14 cellular contexts compared by ENCODE assay signal in the genomic region with DNA sequence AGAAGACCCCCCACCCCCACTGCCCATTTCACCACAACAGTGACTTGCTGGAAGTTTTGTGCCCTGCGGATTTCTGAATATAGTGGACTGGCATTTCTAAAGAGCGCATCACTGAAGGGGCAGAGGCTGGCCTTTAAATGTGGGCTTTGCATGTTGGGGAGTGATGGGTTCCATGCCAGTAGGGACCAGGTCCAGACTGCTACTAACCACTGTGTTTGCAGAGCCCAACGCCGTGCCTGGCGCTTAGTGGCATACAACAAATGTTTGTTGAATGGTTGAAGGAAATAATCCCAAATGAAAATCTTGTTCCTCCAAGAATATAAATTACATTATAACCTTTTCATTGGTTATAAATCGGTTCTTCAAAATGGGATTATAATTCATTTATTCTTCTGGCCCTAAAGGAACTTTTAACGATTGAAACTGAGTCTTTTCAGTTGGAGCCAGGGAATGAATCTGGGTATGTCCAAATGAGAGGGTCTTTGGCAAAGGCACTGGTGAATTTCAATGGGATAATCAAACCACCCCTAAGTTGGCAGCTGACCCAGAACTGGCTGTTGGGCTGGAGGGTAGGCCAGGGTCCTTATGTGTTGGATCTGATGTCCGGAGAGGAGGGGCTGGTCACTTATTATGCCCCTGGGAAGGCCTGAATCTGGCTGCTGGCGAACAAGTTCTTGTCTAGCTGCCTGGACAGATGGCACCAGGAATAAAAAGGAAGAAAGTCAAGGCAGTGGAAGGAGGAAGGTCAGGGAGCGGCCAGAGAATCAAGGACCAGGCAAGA. TPM values are rescaled to one million over a fixed set of nuclear protein-coding genes. Genes with fewer than 3 reads are reported as not detected.
A peak's percentile ranks its signal among the peaks of the same experiment; 100 is the strongest.
DNase-seq lines count a peak whose midpoint lies in the region; ATAC-seq and TF ChIP-seq lines count a peak whose summit lies in the region.
"Had no signal": no experiment of that assay in that cellular context is flagged by ENCODE, and none has a peak within 500 bp of the region (broad histone marks: within the 10 kb centered on the region; RNA-seq: fewer than 3 reads in every experiment).

No MANE protein-coding gene starts in this region.

- no peak for ATAC-seq in Panc1
- no peak for ATAC-seq in HG02870 (IDR thresholded peaks at IDR 0.05; ENCODE audit: unreplicated experiment)
- ATAC-seq in GM18498 (IDR thresholded peaks at IDR 0.05; ENCODE audit: unreplicated experiment) = no peak
- ATAC-seq: GM12878 had no signal

- H3K9me3 ChIP-seq in Panc1 (ENCODE audit: control insufficient read depth, insufficient read depth, low read depth, low read length) (no peaks in the 10 kb centered on the region; the same call in 1 of the 2 replicates), neutrophil (no peaks in the 10 kb centered on the region)
- H3K9me3 ChIP-seq: BE2C had no signal

- H3K27me3 ChIP-seq in Panc1 (ENCODE audit: control insufficient read depth, insufficient read depth, low read length) (no peaks in the 10 kb centered on the region), layer of hippocampus (ENCODE audit: control insufficient read depth, insufficient read depth, low read length) (no peaks in the 10 kb centered on the region), neutrophil (no peaks in the 10 kb centered on the region)
- H3K27me3 ChIP-seq: BE2C had no signal

- no peaks in the 10 kb centered on the region for H3K36me3 ChIP-seq in Panc1 (ENCODE audit: control insufficient read depth, insufficient read depth, low read length)
- peaks cover 50% of the 10 kb centered on the region for H3K36me3 ChIP-seq in neutrophil
- H3K36me3 ChIP-seq: BE2C had no signal

- TSS peak; percentile 88 for BruUV-seq in Panc1 (replicated peaks; lab: Mats Ljungman, UMichigan)

- H3K4me3 ChIP-seq in Panc1 (ENCODE audit: low read depth in 2 of 2, low read length in 2 of 2) (no peak overlapping the region), neutrophil (ENCODE audit: low read depth in 1 of 2, low read length in 1 of 2) (peak overlapping the region; percentile 42 to 49)
- H3K4me3 ChIP-seq: GM12878 had no signal

- POLR2A ChIA-PET in Panc1 (lab: Charles Lee) = no interaction called here

- intact Hi-C loops in Panc1 (cut with micrococcal nuclease; ENCODE audit: unreplicated experiment) = no loop called here

- no peak for TF ChIP-seq CTCF in Panc1 (IDR thresholded peaks at IDR 0.05)
- no peak for TF ChIP-seq CTCF in neutrophil (IDR thresholded peaks at IDR 0.05)

- H3K27ac ChIP-seq in Panc1 (ENCODE audit: low read length) (no peak overlapping the region), layer of hippocampus (ENCODE audit: low read depth, low read length) (peak overlapping the region; percentile 67), neutrophil (peak overlapping the region; percentile 95), temporal lobe (ENCODE audit: low read depth, low read length) (peak overlapping the region; percentile 62)

- H3K4me1 ChIP-seq in Panc1 (ENCODE audit: control insufficient read depth, insufficient read depth, low read length) (no peaks in the 10 kb centered on the region), neutrophil (ENCODE audit: control insufficient read depth in 1 of 2, insufficient read depth in 1 of 2, low read depth in 1 of 2, low read length in 1 of 2) (peaks cover 67 to 69% of the 10 kb centered on the region in 2 experiments)
- H3K4me1 ChIP-seq: BE2C had no signal

- in situ Hi-C loops in Panc1 (cut with HindIII; ENCODE audit: low pct_unique_long_range_greater_than_20kb, low sequenced_read_pairs) = no loop called here

- DNase-seq in Panc1 (ENCODE audit: low read depth, low spot score) = no peak
- DNase-seq in COLO829 (ENCODE audit: low spot score) = no peak
- DNase-seq: BE2C; Calu3; CD4-positive, alpha-beta memory T cell; NCI-H1694 treated with DMSO at 0.1 percent for 48 hours; OCI-M1; SHP77 had no signal

- CTCF ChIA-PET in Panc1 (lab: Charles Lee) = no interaction called here

RNA-seq across cellular contexts. Expression of a gene that starts 13.8 kb away (rescaled TPM):
- total RNA-seq in Panc1 (2021; ENCODE audit: unreplicated experiment) = 212 TPM
- polyA plus RNA-seq in Panc1 (2012; ENCODE audit: insufficient read length) = 188 TPM
- total RNA-seq in temporal lobe = 61.5 TPM

RNA-seq across cellular contexts. Expression of a gene that starts 51.6 kb away (rescaled TPM):
- total RNA-seq in Panc1 (2021; ENCODE audit: unreplicated experiment) = 507 TPM
- 830 TPM for polyA plus RNA-seq in Panc1 (2012; ENCODE audit: insufficient read length)
- 0.74 TPM for total RNA-seq in temporal lobe
- polyA plus RNA-seq: CD4-positive, alpha-beta memory T cell had no signal

RNA-seq across cellular contexts. Expression of a gene that starts 55.9 kb away (rescaled TPM):
- 49.9 TPM for total RNA-seq in Panc1 (2021; ENCODE audit: unreplicated experiment)
- polyA plus RNA-seq in Panc1 (2012; ENCODE audit: insufficient read length) = 107 TPM
- 78.9 TPM for total RNA-seq in temporal lobe

Comparison
In these comparisons a context has a peak if more than half of its experiments do, and no peak if none do; other contexts are left out.
1. H3K4me3 ChIP-seq: peak in neutrophil (2 of 2); none in Panc1 (0 of 2).
2. RNA of a gene that starts 51.6 kb away (total RNA-seq): 507 TPM in Panc1 (single experiment); 0.74 TPM in temporal lobe (single experiment); every median in the first group is over 100 times any median in the second.